ENCODE assay signal across 1 cellular context in the genomic region with DNA sequence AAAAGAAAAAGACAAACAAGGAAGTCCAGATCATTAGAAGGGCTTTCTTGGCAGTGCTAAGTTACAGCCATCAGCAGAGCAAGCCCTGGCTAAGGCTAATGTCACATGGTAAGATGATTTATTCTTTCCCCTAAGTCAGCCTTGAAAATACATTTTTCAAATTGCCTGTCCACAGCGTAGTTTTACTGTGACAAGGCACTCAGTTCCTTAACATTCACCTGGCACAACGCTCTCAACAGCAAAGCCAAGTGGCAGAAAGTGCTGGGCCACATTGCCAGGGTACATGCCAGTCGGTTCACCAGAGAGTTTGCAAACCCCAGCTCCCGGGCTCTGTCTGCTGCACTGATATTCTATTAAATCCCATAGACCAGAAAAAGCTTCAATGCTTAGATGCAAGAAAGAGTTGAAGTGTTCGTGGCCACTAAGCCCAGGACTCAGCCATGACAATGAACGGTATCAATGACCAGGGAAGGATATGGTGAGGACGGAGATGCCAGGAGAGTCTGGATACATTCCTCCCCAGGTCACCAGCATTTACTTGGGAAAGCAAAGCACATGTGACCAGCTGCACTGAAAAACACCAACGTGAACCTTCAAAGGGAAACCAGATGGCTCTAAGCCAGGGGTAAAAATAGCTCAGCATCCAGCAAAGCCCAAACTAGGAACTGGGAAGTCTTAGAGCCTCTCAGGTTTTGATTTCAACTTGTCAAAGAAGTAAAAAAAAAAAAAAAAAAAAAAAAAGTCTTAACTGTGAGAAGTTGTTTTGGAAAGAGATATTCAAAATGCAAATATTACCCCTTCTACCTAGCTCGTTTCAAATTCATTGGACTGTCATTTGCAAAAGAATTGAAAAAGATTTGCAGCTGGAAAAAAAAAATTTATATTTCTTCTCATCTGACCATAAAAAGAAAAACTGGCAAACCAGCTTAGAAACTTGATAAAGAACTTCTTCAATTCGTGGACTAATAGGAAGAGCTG.
TF ChIP-seq lines count a peak whose summit lies in the region.

No MANE protein-coding gene starts in this region.

TF ChIP-seq in H1, 55 proteins besides CTCF, POLR2A, EP300 and RAD21:
- TF ChIP-seq CEBPB (IDR thresholded peaks at IDR 0.05; ENCODE audit: low read depth, low read length) (no peak), FOSL1 (IDR thresholded peaks at IDR 0.05; ENCODE audit: insufficient read depth, low read depth, low read length) (no peak), EGR1 (IDR thresholded peaks at IDR 0.05; ENCODE audit: borderline replicate concordance, low read depth, low read length) (no peak), SUZ12 (IDR thresholded peaks at IDR 0.05; ENCODE audit: low read length) (no peak), RNF2 (IDR thresholded peaks at IDR 0.05; ENCODE audit: borderline replicate concordance, low read depth, low read length, missing control alignments, poor library complexity, severe bottlenecking) (no peak), TCF12 (IDR thresholded peaks at IDR 0.05; ENCODE audit: low read depth, low read length) (no peak), SIN3A (conservative IDR thresholded peaks at IDR 0.05 in 1 of 2, IDR thresholded peaks at IDR 0.05 in 1 of 2; ENCODE audit: low read depth in 1 of 2, low read length in 2 of 2) (no peak), YY1 (IDR thresholded peaks at IDR 0.05; ENCODE audit: low read depth, low read length) (no peak), BCL11A (IDR thresholded peaks at IDR 0.05; ENCODE audit: low read depth in 2 of 2, low read length in 2 of 2) (no peak), TBP (IDR thresholded peaks at IDR 0.05; ENCODE audit: low read depth, low read length) (no peak), KDM4A (IDR thresholded peaks at IDR 0.05; ENCODE audit: low read depth, low read length, severe bottlenecking) (no peak), RFX5 (IDR thresholded peaks at IDR 0.05; ENCODE audit: borderline replicate concordance, low read depth, low read length) (no peak), SP4 (IDR thresholded peaks at IDR 0.05; ENCODE audit: low read length) (no peak), CTBP2 (IDR thresholded peaks at IDR 0.05; ENCODE audit: borderline replicate concordance, insufficient read depth, insufficient read length, low read length) (no peak), SP2 (IDR thresholded peaks at IDR 0.05; ENCODE audit: low read length) (no peak), RXRA (IDR thresholded peaks at IDR 0.05; ENCODE audit: insufficient read depth, low read depth, low read length) (no peak)
- TF ChIP-seq, protein P1, sequence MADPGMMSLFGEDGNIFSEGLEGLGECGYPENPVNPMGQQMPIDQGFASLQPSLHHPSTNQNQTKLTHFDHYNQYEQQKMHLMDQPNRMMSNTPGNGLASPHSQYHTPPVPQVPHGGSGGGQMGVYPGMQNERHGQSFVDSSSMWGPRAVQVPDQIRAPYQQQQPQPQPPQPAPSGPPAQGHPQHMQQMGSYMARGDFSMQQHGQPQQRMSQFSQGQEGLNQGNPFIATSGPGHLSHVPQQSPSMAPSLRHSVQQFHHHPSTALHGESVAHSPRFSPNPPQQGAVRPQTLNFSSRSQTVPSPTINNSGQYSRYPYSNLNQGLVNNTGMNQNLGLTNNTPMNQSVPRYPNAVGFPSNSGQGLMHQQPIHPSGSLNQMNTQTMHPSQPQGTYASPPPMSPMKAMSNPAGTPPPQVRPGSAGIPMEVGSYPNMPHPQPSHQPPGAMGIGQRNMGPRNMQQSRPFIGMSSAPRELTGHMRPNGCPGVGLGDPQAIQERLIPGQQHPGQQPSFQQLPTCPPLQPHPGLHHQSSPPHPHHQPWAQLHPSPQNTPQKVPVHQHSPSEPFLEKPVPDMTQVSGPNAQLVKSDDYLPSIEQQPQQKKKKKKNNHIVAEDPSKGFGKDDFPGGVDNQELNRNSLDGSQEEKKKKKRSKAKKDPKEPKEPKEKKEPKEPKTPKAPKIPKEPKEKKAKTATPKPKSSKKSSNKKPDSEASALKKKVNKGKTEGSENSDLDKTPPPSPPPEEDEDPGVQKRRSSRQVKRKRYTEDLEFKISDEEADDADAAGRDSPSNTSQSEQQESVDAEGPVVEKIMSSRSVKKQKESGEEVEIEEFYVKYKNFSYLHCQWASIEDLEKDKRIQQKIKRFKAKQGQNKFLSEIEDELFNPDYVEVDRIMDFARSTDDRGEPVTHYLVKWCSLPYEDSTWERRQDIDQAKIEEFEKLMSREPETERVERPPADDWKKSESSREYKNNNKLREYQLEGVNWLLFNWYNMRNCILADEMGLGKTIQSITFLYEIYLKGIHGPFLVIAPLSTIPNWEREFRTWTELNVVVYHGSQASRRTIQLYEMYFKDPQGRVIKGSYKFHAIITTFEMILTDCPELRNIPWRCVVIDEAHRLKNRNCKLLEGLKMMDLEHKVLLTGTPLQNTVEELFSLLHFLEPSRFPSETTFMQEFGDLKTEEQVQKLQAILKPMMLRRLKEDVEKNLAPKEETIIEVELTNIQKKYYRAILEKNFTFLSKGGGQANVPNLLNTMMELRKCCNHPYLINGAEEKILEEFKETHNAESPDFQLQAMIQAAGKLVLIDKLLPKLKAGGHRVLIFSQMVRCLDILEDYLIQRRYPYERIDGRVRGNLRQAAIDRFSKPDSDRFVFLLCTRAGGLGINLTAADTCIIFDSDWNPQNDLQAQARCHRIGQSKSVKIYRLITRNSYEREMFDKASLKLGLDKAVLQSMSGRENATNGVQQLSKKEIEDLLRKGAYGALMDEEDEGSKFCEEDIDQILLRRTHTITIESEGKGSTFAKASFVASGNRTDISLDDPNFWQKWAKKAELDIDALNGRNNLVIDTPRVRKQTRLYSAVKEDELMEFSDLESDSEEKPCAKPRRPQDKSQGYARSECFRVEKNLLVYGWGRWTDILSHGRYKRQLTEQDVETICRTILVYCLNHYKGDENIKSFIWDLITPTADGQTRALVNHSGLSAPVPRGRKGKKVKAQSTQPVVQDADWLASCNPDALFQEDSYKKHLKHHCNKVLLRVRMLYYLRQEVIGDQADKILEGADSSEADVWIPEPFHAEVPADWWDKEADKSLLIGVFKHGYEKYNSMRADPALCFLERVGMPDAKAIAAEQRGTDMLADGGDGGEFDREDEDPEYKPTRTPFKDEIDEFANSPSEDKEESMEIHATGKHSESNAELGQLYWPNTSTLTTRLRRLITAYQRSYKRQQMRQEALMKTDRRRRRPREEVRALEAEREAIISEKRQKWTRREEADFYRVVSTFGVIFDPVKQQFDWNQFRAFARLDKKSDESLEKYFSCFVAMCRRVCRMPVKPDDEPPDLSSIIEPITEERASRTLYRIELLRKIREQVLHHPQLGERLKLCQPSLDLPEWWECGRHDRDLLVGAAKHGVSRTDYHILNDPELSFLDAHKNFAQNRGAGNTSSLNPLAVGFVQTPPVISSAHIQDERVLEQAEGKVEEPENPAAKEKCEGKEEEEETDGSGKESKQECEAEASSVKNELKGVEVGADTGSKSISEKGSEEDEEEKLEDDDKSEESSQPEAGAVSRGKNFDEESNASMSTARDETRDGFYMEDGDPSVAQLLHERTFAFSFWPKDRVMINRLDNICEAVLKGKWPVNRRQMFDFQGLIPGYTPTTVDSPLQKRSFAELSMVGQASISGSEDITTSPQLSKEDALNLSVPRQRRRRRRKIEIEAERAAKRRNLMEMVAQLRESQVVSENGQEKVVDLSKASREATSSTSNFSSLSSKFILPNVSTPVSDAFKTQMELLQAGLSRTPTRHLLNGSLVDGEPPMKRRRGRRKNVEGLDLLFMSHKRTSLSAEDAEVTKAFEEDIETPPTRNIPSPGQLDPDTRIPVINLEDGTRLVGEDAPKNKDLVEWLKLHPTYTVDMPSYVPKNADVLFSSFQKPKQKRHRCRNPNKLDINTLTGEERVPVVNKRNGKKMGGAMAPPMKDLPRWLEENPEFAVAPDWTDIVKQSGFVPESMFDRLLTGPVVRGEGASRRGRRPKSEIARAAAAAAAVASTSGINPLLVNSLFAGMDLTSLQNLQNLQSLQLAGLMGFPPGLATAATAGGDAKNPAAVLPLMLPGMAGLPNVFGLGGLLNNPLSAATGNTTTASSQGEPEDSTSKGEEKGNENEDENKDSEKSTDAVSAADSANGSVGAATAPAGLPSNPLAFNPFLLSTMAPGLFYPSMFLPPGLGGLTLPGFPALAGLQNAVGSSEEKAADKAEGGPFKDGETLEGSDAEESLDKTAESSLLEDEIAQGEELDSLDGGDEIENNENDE (IDR thresholded peaks at IDR 0.05; ENCODE audit: insufficient replicate concordance, low read length): no peak
